11 cellular contexts compared by ENCODE assay signal in the genomic region with DNA sequence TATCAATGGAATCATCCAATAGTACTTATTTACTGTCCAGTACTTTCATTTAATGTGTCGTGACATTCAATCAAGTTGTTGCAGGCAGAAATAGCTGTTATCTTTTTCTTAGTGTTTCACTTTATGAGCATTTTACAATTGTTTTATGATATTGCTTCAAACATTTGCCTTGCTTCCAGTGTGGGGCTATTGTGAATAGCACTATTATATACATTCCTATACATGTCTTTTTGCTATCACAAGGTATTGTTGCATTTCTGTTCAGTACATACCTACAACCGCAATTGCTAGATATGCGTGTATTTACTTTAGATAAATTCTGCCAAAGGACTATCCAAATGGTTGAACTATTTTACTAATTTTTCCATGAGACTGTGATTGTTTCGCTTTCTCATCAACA. TPM values are rescaled to one million over a fixed set of nuclear protein-coding genes. Genes with fewer than 3 reads are reported as not detected.
"Had no signal": no experiment of that assay in that cellular context is flagged by ENCODE, and none has a peak within 500 bp of the region (broad histone marks: within the 10 kb centered on the region; RNA-seq: fewer than 3 reads in every experiment).

No MANE protein-coding gene starts in this region.

- DNase-seq: GM23248, GOT3, H7, HFFc6, IMR-90, KG1 had no signal

- H3K36me3 ChIP-seq: HAP-1 had no signal

- ATAC-seq: HCT116, K562 had no signal

- H3K27ac ChIP-seq: GM23248 had no signal

- H2AFZ ChIP-seq: GM23248 had no signal

- H3K4me1 ChIP-seq: HAP-1 had no signal

- H3K9me3 ChIP-seq: HAP-1 had no signal

- H3K4me3 ChIP-seq: GM23248, HAP-1, K562 had no signal

RNA-seq across cellular contexts. Expression of a gene that starts 34.9 kb away (rescaled TPM):
- total RNA-seq: GM23248, H4, HFFc6, HT-29, IMR-90 had no signal
- polyA plus RNA-seq: GM23248 had no signal
